ENCODE assay signal across 18 cellular contexts in the genomic region with DNA sequence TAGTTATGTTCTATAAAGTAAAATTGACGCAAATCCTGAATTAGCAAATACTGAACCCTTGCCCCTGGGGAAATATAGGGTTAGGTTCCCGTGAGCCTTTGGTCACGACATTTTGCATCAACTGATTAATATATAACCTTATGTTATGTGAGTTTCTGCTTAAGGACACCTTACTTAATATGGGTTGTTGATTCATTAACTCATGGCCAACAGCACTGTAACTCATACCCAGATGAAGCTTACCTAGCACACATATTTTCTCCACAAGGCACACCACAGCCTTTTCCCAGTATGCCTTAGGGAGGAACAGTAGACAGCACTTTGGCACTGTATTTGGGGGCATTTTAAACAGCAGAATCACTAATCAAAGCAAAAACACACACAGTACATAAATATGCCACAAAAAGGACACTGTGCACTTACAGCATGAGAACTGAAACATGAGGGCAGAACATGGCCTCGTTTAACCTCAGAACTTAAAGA. TPM values are rescaled to one million over a fixed set of nuclear protein-coding genes. Genes with fewer than 3 reads are reported as not detected.
DNase-seq lines count a peak whose midpoint lies in the region; ATAC-seq and TF ChIP-seq lines count a peak whose summit lies in the region.
"Had no signal": no experiment of that assay in that cellular context is flagged by ENCODE, and none has a peak within 500 bp of the region (broad histone marks: within the 10 kb centered on the region; RNA-seq: fewer than 3 reads in every experiment).

No MANE protein-coding gene starts in this region.

- no peak for TF ChIP-seq CTCF in transverse colon (IDR thresholded peaks at IDR 0.05)

- H3K4me1 ChIP-seq in transverse colon, result peaks cover 19 to 61% (median 44%) of the 10 kb centered on the region in 4 donors
- H3K4me1 ChIP-seq: adrenal gland, right atrium auricular region had no signal

- H3K4me3 ChIP-seq in transverse colon, result no peak overlapping the region
- H3K4me3 ChIP-seq: adrenal gland, hepatocyte, right atrium auricular region had no signal

- 78 to 81% methylated on average over 4 of the region's 4 CpGs for WGBS in transverse colon (ENCODE audit: low coverage in 1 of 2), 2 donors

- in situ Hi-C loops in transverse colon (cut with MboI; ENCODE audit: low pct_ligation_motif_present in 1 of 4, low pct_unique_long_range_greater_than_20kb in 1 of 4, low sequenced_read_pairs in 3 of 4), result no loop called here

- no peak for TF ChIP-seq POLR2A in transverse colon (IDR thresholded peaks at IDR 0.05)

- TF ChIP-seq EP300 in transverse colon (IDR thresholded peaks at IDR 0.05; ENCODE audit: low read depth), result no peak

- H3K27me3 ChIP-seq in transverse colon, result no peaks in the 10 kb centered on the region
- H3K27me3 ChIP-seq: adrenal gland, hepatocyte, right atrium auricular region had no signal

- H3K36me3 ChIP-seq in transverse colon, result no peaks in the 10 kb centered on the region
- H3K36me3 ChIP-seq: adrenal gland, right atrium auricular region had no signal

- no peaks in the 10 kb centered on the region for H3K9me3 ChIP-seq in transverse colon
- H3K9me3 ChIP-seq: adrenal gland, right atrium auricular region had no signal

- peak overlapping the region in 3 of 4 donors; percentile 84 to 89 (median 86) for H3K27ac ChIP-seq in transverse colon
- H3K27ac ChIP-seq: adrenal gland, hepatocyte, right atrium auricular region had no signal

- ATAC-seq in GM18907 (IDR thresholded peaks at IDR 0.05; ENCODE audit: unreplicated experiment), result peak; percentile 62
- peak; percentile 48 for ATAC-seq in GM21529 (IDR thresholded peaks at IDR 0.05; ENCODE audit: unreplicated experiment)
- peak; percentile 48 for ATAC-seq in HG03139 (IDR thresholded peaks at IDR 0.05; ENCODE audit: unreplicated experiment)
- ATAC-seq: activated CD8-positive, alpha-beta T cell treated with anti-CD3 and anti-CD28 coated beads, Interleukin-2, amount 10 ng/mL, durations not matched to agents 7 days and 5 days; Panc1 had no signal

- DNase-seq in transverse colon, result no peak
- no peak for DNase-seq in MV-4-11 (lab: John Stamatoyannopoulos, UW)
- DNase-seq in DMS 273 (lab: John Stamatoyannopoulos, UW; ENCODE audit: unreplicated experiment), result no peak
- DNase-seq in SKM-1 treated with dmso at 0.1 percent for 144 hours (lab: John Stamatoyannopoulos, UW; ENCODE audit: unreplicated experiment), result no peak
- DNase-seq: activated CD8-positive, alpha-beta T cell treated with anti-CD3 and anti-CD28 coated beads, Interleukin-2, amount 10 ng/mL, durations not matched to agents 7 days and 5 days; adrenal gland; caudate nucleus; DMS153; NCI-H2081; NCI-H748 treated with DMSO at 0.1 percent for 48 hours; substantia nigra had no signal

- intact Hi-C loops in transverse colon (cut with DNase I; ENCODE audit: low total_unique reads), result no loop called here

RNA-seq across cellular contexts. Expression of a gene that starts 15.1 kb away (rescaled TPM):
- 100 to 1,000 TPM; 139 to 609 (median 265) TPM for total RNA-seq in transverse colon
- total RNA-seq: right atrium auricular region had no signal

RNA-seq across cellular contexts. Expression of a gene that starts 37.0 kb away (rescaled TPM):
- total RNA-seq in transverse colon, result under 1 TPM in 1 of 4 donors, not detected in 3; 0.48 TPM
- total RNA-seq: H4, hepatocyte, right atrium auricular region had no signal
